19 cellular contexts compared by ENCODE assay signal in genomic region chr13:114145722-114146121, GRCh38. TPM values are rescaled to one million over a fixed set of nuclear protein-coding genes. Genes with fewer than 3 reads are reported as not detected.
DNase-seq lines count a peak whose midpoint lies in the region; ATAC-seq and TF ChIP-seq lines count a peak whose summit lies in the region.
"Had no signal": no experiment of that assay in that cellular context is flagged by ENCODE, and none has a peak within 500 bp of the region (broad histone marks: within the 10 kb centered on the region; RNA-seq: fewer than 3 reads in every experiment).

No MANE protein-coding gene starts in this region.

- peak overlapping the region; percentile 81 for H3K27ac Mint-ChIP-seq in T-helper 1 cell treated with Interleukin-12 subunit alpha and Interleukin-12 subunit beta and Interleukin-4 antibody, amounts not matched to agents 30 μg/mL and 1 μg/mL, for 36 hours
- peak overlapping the region in 1 of 3 donors; percentile 97 for H3K27ac Mint-ChIP-seq in CD4-positive, CD25-positive, alpha-beta regulatory T cell
- H3K27ac Mint-ChIP-seq in naive thymus-derived CD8-positive, alpha-beta T cell = peak overlapping the region in 1 of 10 donors; percentile 99

- no peaks in the 10 kb centered on the region for H3K36me3 ChIP-seq in CD4-positive, CD25-positive, alpha-beta regulatory T cell (ENCODE audit: control insufficient read depth, insufficient read depth, low read length)
- no peaks in the 10 kb centered on the region for H3K36me3 ChIP-seq in left ventricle myocardium inferior
- H3K36me3 ChIP-seq: adrenal gland, SJCRH30 had no signal

- ATAC-seq in CD4-positive, CD25-positive, alpha-beta regulatory T cell (ENCODE audit: low read depth in 2 of 2) = no peak
- ATAC-seq in naive thymus-derived CD8-positive, alpha-beta T cell = no peak
- ATAC-seq in GM21423 (IDR thresholded peaks at IDR 0.05; ENCODE audit: unreplicated experiment) = no peak
- ATAC-seq: esophagus mucosa had no signal

- peak overlapping the region; percentile 66 for H3K4me3 Mint-ChIP-seq in T-helper 1 cell treated with Interleukin-12 subunit alpha and Interleukin-12 subunit beta and Interleukin-4 antibody, amounts not matched to agents 30 μg/mL and 1 μg/mL, for 36 hours
- peak overlapping the region in 3 of 4 donors; percentile 74 for H3K4me3 Mint-ChIP-seq in CD4-positive, CD25-positive, alpha-beta regulatory T cell
- peak overlapping the region in 8 of 10 donors; percentile 64 to 81 (median 66) for H3K4me3 Mint-ChIP-seq in naive thymus-derived CD8-positive, alpha-beta T cell

- peak overlapping the region; percentile 96 for H3K27ac ChIP-seq in CD4-positive, CD25-positive, alpha-beta regulatory T cell (ENCODE audit: insufficient read depth, low read length, poor library complexity, severe bottlenecking)
- H3K27ac ChIP-seq in left ventricle myocardium inferior (replicated peaks) = no peak overlapping the region
- H3K27ac ChIP-seq: adrenal gland, C4-2B, SJCRH30 had no signal

- in situ Hi-C loops in GM13976 (cut with MboI; ENCODE audit: low sequenced_read_pairs, unreplicated experiment) = no loop called here

- H3K9me3 Mint-ChIP-seq in T-helper 1 cell treated with Interleukin-12 subunit alpha and Interleukin-12 subunit beta and Interleukin-4 antibody, amounts not matched to agents 30 μg/mL and 1 μg/mL, for 36 hours = no peaks in the 10 kb centered on the region
- no peaks in the 10 kb centered on the region for H3K9me3 Mint-ChIP-seq in CD4-positive, CD25-positive, alpha-beta regulatory T cell
- no peaks in the 10 kb centered on the region for H3K9me3 Mint-ChIP-seq in naive thymus-derived CD8-positive, alpha-beta T cell

- no peak for DNase-seq in T-helper 1 cell
- DNase-seq in CD4-positive, CD25-positive, alpha-beta regulatory T cell = no peak
- peak; percentile 51 for DNase-seq in activated CD8-positive, alpha-beta memory T cell treated with anti-CD3 and anti-CD28 coated beads, Interleukin-2, amount 50 U/mL, for 48 hours
- no peak for DNase-seq in naive thymus-derived CD8-positive, alpha-beta T cell
- no peak for DNase-seq in GM13976 (ENCODE audit: low spot score)
- DNase-seq in left ventricle myocardium inferior = no peak
- DNase-seq: 8988T; activated CD4-positive, CD25-positive, alpha-beta regulatory T cell; NCI-H1105 treated with DMSO at 0.1 percent for 48 hours; SJCRH30 had no signal

- peak overlapping the region; percentile 31 for H3K4me3 ChIP-seq in CD4-positive, CD25-positive, alpha-beta regulatory T cell (ENCODE audit: low read depth, low read length)
- H3K4me3 ChIP-seq in left ventricle myocardium inferior = no peak overlapping the region
- H3K4me3 ChIP-seq: adrenal gland, SJCRH30 had no signal

- peaks cover 98% of the 10 kb centered on the region for H3K4me1 ChIP-seq in CD4-positive, CD25-positive, alpha-beta regulatory T cell (ENCODE audit: control insufficient read depth, insufficient read depth, low read length, poor library complexity, severe bottlenecking)
- no peaks in the 10 kb centered on the region for H3K4me1 ChIP-seq in left ventricle myocardium inferior
- H3K4me1 ChIP-seq: adrenal gland had no signal

- H3K27me3 Mint-ChIP-seq in T-helper 1 cell treated with Interleukin-12 subunit alpha and Interleukin-12 subunit beta and Interleukin-4 antibody, amounts not matched to agents 30 μg/mL and 1 μg/mL, for 36 hours (ENCODE audit: low read depth) = no peaks in the 10 kb centered on the region
- H3K27me3 Mint-ChIP-seq in CD4-positive, CD25-positive, alpha-beta regulatory T cell = no peaks in the 10 kb centered on the region
- H3K27me3 Mint-ChIP-seq in naive thymus-derived CD8-positive, alpha-beta T cell = no peaks in the 10 kb centered on the region

- no peaks in the 10 kb centered on the region for H3K27me3 ChIP-seq in CD4-positive, CD25-positive, alpha-beta regulatory T cell (ENCODE audit: control insufficient read depth, insufficient read depth, low read length)
- H3K27me3 ChIP-seq in left ventricle myocardium inferior (ENCODE audit: low read depth) = no peaks in the 10 kb centered on the region
- H3K27me3 ChIP-seq: adrenal gland, SJCRH30 had no signal

- POLR2A ChIA-PET in naive thymus-derived CD8-positive, alpha-beta T cell (lab: Charles Lee) = interaction anchor here (1.8 to 5.4 kb wide), 7 partner anchors 18 to 80 kb away, joined by 5 to 191 read pairs (median 10); partner anchors contain the start of gene RASA3

- H3K36me3 Mint-ChIP-seq in T-helper 1 cell treated with Interleukin-12 subunit alpha and Interleukin-12 subunit beta and Interleukin-4 antibody, amounts not matched to agents 30 μg/mL and 1 μg/mL, for 36 hours (ENCODE audit: low read depth) = peaks cover 14% of the 10 kb centered on the region
- peaks cover 7% of the 10 kb centered on the region for H3K36me3 Mint-ChIP-seq in CD4-positive, CD25-positive, alpha-beta regulatory T cell
- H3K36me3 Mint-ChIP-seq in naive thymus-derived CD8-positive, alpha-beta T cell = peaks cover 0 to 9% (median 2%) of the 10 kb centered on the region in 3 donors

- intact Hi-C loops in left ventricle myocardium inferior (cut with micrococcal nuclease) = no loop called here

- no peaks in the 10 kb centered on the region for H3K9me3 ChIP-seq in CD4-positive, CD25-positive, alpha-beta regulatory T cell (ENCODE audit: control insufficient read depth in 2 of 2, low read length in 2 of 2)
- no peaks in the 10 kb centered on the region for H3K9me3 ChIP-seq in left ventricle myocardium inferior (replicated peaks)
- H3K9me3 ChIP-seq: adrenal gland, SJCRH30 had no signal

- TF ChIP-seq CTCF in GM13976 (IDR thresholded peaks at IDR 0.05; ENCODE audit: borderline replicate concordance, control extremely low read depth, extremely low read depth, insufficient read depth, missing control alignments) (no peak), left ventricle myocardium inferior (IDR thresholded peaks at IDR 0.05; ENCODE audit: borderline replicate concordance) (no peak)

- H3K4me1 Mint-ChIP-seq in T-helper 1 cell treated with Interleukin-12 subunit alpha and Interleukin-12 subunit beta and Interleukin-4 antibody, amounts not matched to agents 30 μg/mL and 1 μg/mL, for 36 hours (ENCODE audit: low read depth) = peaks cover 52% of the 10 kb centered on the region
- H3K4me1 Mint-ChIP-seq in CD4-positive, CD25-positive, alpha-beta regulatory T cell = peaks cover 11 to 58% (median 37%) of the 10 kb centered on the region in 4 donors
- H3K4me1 Mint-ChIP-seq in naive thymus-derived CD8-positive, alpha-beta T cell = peaks cover 13 to 58% (median 58%) of the 10 kb centered on the region in 4 donors

RNA-seq across cellular contexts. Expression of gene RASA3, which starts 13.3 kb away (rescaled TPM):
- total RNA-seq in CD4-positive, CD25-positive, alpha-beta regulatory T cell = 265 TPM
- 100 to 1,000 TPM in 1 of 4 donors, 10 to 100 TPM in 3; 93.8 to 116 (median 99.6) TPM for polyA plus RNA-seq in CD4-positive, CD25-positive, alpha-beta regulatory T cell
- 100 to 1,000 TPM; 194 to 196 TPM for total RNA-seq in naive thymus-derived CD8-positive, alpha-beta T cell
- 100 to 1,000 TPM in 2 of 3 donors, 10 to 100 TPM in 1; 62.2 to 169 (median 105) TPM for polyA plus RNA-seq in naive thymus-derived CD8-positive, alpha-beta T cell
- 9.5 TPM for total RNA-seq in left ventricle myocardium inferior

RNA-seq across cellular contexts. Expression of gene CFAP97D2, which starts 33.3 kb away (rescaled TPM):
- not detected for total RNA-seq in CD4-positive, CD25-positive, alpha-beta regulatory T cell
- under 1 TPM in 2 of 4 donors, not detected in 2; 0.22 to 0.86 TPM for polyA plus RNA-seq in CD4-positive, CD25-positive, alpha-beta regulatory T cell
- total RNA-seq in naive thymus-derived CD8-positive, alpha-beta T cell = 1 to 10 TPM; 1.5 to 2.0 TPM
- polyA plus RNA-seq in naive thymus-derived CD8-positive, alpha-beta T cell = 1 to 10 TPM; 2.6 to 4.8 (median 3.7) TPM
- not detected for total RNA-seq in left ventricle myocardium inferior
- total RNA-seq: adrenal gland, esophagus mucosa, glomerular endothelial cell, LHCN-M2, lower leg skin, skeletal muscle tissue had no signal
- polyA plus RNA-seq: adrenal gland had no signal

Comparison
In these comparisons a context has a peak if more than half of its experiments do, and no peak if none do; other contexts are left out.
1. RNA of gene RASA3, which starts 13.3 kb away (total RNA-seq): 265 TPM in CD4-positive, CD25-positive, alpha-beta regulatory T cell (single experiment) and 194 to 196 TPM in naive thymus-derived CD8-positive, alpha-beta T cell; 9.5 TPM in left ventricle myocardium inferior (single experiment); every median in the first group is over 10 times any median in the second.
2. Peak in every context shown above with its lines, with median percentiles within 50 percentile points of each other: H3K4me3 Mint-ChIP-seq.